In the genomic region with DNA sequence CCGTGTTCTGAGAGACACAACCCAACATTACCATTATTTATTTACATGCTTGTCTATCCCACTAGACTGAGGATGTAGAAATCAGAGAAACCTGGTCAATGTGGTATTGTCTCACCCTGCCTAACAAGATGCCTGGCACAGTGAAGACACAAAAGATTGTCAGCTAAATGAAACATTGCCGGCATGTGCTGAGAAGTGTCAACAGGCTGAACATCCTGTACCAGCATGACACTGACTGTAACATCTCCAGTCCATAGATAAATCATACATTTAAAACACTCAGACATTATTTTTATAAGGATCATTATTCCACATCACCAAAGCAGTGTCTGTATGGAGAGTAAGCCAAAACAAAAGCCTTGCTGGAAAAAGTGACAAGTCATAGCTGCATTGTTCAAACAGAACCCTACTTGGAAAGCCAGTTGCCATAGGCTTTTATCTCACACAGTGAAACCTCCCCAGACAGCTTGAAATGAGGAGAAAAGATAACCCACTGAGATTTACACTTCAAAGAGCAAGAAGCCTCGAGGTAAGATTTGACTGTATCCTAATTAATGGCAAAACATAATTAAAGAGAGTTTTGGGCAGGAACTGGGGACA, we compare ENCODE assay signal across 23 cellular contexts.
A peak's percentile ranks its signal among the peaks of the same experiment; 100 is the strongest.
DNase-seq lines count a peak whose midpoint lies in the region; ATAC-seq and TF ChIP-seq lines count a peak whose summit lies in the region.
"Had no signal": no experiment of that assay in that cellular context is flagged by ENCODE, and none has a peak within 500 bp of the region (broad histone marks: within the 10 kb centered on the region; RNA-seq: fewer than 3 reads in every experiment).

No MANE protein-coding gene starts in this region.

- TF ChIP-seq CTCF in heart left ventricle (IDR thresholded peaks at IDR 0.05) = no peak
- TF ChIP-seq CTCF in gastroesophageal sphincter (IDR thresholded peaks at IDR 0.05) = no peak
- TF ChIP-seq CTCF in sigmoid colon (IDR thresholded peaks at IDR 0.05) = no peak
- no peak for TF ChIP-seq CTCF in chondrocyte (IDR thresholded peaks at IDR 0.05)

- H3K9me3 Mint-ChIP-seq in chondrocyte (ENCODE audit: low read depth) = no peaks in the 10 kb centered on the region
- H3K9me3 Mint-ChIP-seq: dendritic cell treated with granulocyte-macrophage colony-stimulating factor and Interleukin-4, amounts not matched to agents 40 ng/mL and 50 ng/mL, for 4 days; naive thymus-derived CD8-positive, alpha-beta T cell had no signal

- peaks cover 5 to 97% (median 65%) of the 10 kb centered on the region in 12 donors for H3K4me1 ChIP-seq in heart left ventricle
- H3K4me1 ChIP-seq in gastroesophageal sphincter = peaks cover 28 to 92% (median 35%) of the 10 kb centered on the region in 3 donors
- H3K4me1 ChIP-seq in sigmoid colon = peaks cover 0 to 90% (median 57%) of the 10 kb centered on the region in 4 donors
- H3K4me1 ChIP-seq: foreskin keratinocyte, parathyroid adenoma had no signal

- no peak for TF ChIP-seq EP300 in gastroesophageal sphincter (IDR thresholded peaks at IDR 0.05)
- TF ChIP-seq EP300 in sigmoid colon (IDR thresholded peaks at IDR 0.05) = no peak

- H3K4me1 Mint-ChIP-seq in chondrocyte (ENCODE audit: low read depth) = peaks cover 62% of the 10 kb centered on the region

- H3K27ac ChIP-seq in heart left ventricle = peak overlapping the region in 8 of 12 donors; percentile 4 to 80 (median 44)
- peak overlapping the region in 3 of 4 donors; percentile 25 to 54 (median 26) for H3K27ac ChIP-seq in gastroesophageal sphincter
- H3K27ac ChIP-seq in sigmoid colon = peak overlapping the region in 3 of 4 donors; percentile 12 to 41 (median 26)
- H3K27ac ChIP-seq: epithelial cell of prostate, foreskin keratinocyte, KMS-11, parathyroid adenoma, stomach had no signal

- no peaks in the 10 kb centered on the region for H3K36me3 Mint-ChIP-seq in chondrocyte (ENCODE audit: low read depth)
- H3K36me3 Mint-ChIP-seq: naive thymus-derived CD8-positive, alpha-beta T cell had no signal

- WGBS in heart left ventricle, 4 donors = 63 to 71% (median 64%) methylated on average over 3 of the region's 3 CpGs
- WGBS in gastroesophageal sphincter (ENCODE audit: low coverage in 1 of 2), 2 donors = 30 to 47% methylated on average over 3 of the region's 3 CpGs
- WGBS in sigmoid colon, 2 donors = 49 to 69% methylated on average over 3 of the region's 3 CpGs

- DNase-seq in heart left ventricle (no peak), Right ventricle myocardium inferior (ENCODE audit: missing footprints) (no peak), NCI-H146 treated with DMSO at 0.1 percent for 48 hours (lab: John Stamatoyannopoulos, UW; ENCODE audit: unreplicated experiment) (peak; percentile 80), sigmoid colon (no peak), chondrocyte (ENCODE audit: low spot score) (no peak), hypothalamus (lab: John Stamatoyannopoulos, UW) (no peak)
- DNase-seq: activated CD4-positive, alpha-beta T cell treated with anti-CD3 and anti-CD28 coated beads for 1 hour; DMS 273 treated with DMSO at 0.1 percent for 48 hours; foreskin keratinocyte; GF-D8; naive thymus-derived CD8-positive, alpha-beta T cell; NCI-H2029; NCI-H524; stimulated activated CD4-positive, alpha-beta T cell treated with anti-CD3 and anti-CD28 coated beads, Interleukin-2, amount 100 ng/mL, for 48 hours; stomach; SW 1271; trophoblast cell had no signal

- H3K27me3 ChIP-seq in heart left ventricle (no peaks in the 10 kb centered on the region), gastroesophageal sphincter (no peaks in the 10 kb centered on the region), sigmoid colon (no peaks in the 10 kb centered on the region)
- H3K27me3 ChIP-seq: foreskin keratinocyte, stomach had no signal

- H3K4me3 ChIP-seq in heart left ventricle (no peak overlapping the region), gastroesophageal sphincter (no peak overlapping the region), sigmoid colon (no peak overlapping the region)
- H3K4me3 ChIP-seq: stomach had no signal

- no peak overlapping the region for H3K4me3 Mint-ChIP-seq in chondrocyte (ENCODE audit: unreplicated experiment)
- H3K4me3 Mint-ChIP-seq: dendritic cell treated with granulocyte-macrophage colony-stimulating factor and Interleukin-4, amounts not matched to agents 40 ng/mL and 50 ng/mL, for 4 days; naive thymus-derived CD8-positive, alpha-beta T cell had no signal

- TF ChIP-seq POLR2A in heart left ventricle (IDR thresholded peaks at IDR 0.05) (no peak), gastroesophageal sphincter (IDR thresholded peaks at IDR 0.05) (no peak), sigmoid colon (IDR thresholded peaks at IDR 0.05) (no peak)

- no peaks in the 10 kb centered on the region for H3K27me3 Mint-ChIP-seq in chondrocyte (ENCODE audit: low read depth)
- H3K27me3 Mint-ChIP-seq: dendritic cell treated with granulocyte-macrophage colony-stimulating factor and Interleukin-4, amounts not matched to agents 40 ng/mL and 50 ng/mL, for 4 days; naive thymus-derived CD8-positive, alpha-beta T cell had no signal

- intact Hi-C loops in heart left ventricle (cut with DNase I) (loop anchor here in 8 of 10 donors (5.0 to 10.0 kb wide), 6 partner anchors 65 to 703 kb away; no protein-coding TSS in a partner anchor), Right ventricle myocardium inferior (cut with DNase I) (loop anchor here (2.0 kb wide), 1 partner anchor 63 kb away; no protein-coding TSS in a partner anchor), sigmoid colon (cut with DNase I) (no loop called here)

- ATAC-seq in heart left ventricle = no peak
- ATAC-seq in Right ventricle myocardium inferior = no peak
- no peak for ATAC-seq in gastroesophageal sphincter
- no peak for ATAC-seq in HG02973 (IDR thresholded peaks at IDR 0.05; ENCODE audit: unreplicated experiment)
- ATAC-seq: foreskin keratinocyte; naive thymus-derived CD8-positive, alpha-beta T cell had no signal

- no peak overlapping the region for H3K27ac Mint-ChIP-seq in chondrocyte (ENCODE audit: unreplicated experiment)
- H3K27ac Mint-ChIP-seq: dendritic cell treated with granulocyte-macrophage colony-stimulating factor and Interleukin-4, amounts not matched to agents 40 ng/mL and 50 ng/mL, for 4 days had no signal

- no peaks in the 10 kb centered on the region for H3K9me3 ChIP-seq in heart left ventricle
- no peaks in the 10 kb centered on the region for H3K9me3 ChIP-seq in gastroesophageal sphincter
- no peaks in the 10 kb centered on the region for H3K9me3 ChIP-seq in sigmoid colon
- H3K9me3 ChIP-seq: stomach had no signal

- H3K36me3 ChIP-seq in heart left ventricle (no peaks in the 10 kb centered on the region), gastroesophageal sphincter (no peaks in the 10 kb centered on the region), sigmoid colon (no peaks in the 10 kb centered on the region)
- H3K36me3 ChIP-seq: stomach had no signal
